ENCODE assay signal across 11 cellular contexts in the genomic region with DNA sequence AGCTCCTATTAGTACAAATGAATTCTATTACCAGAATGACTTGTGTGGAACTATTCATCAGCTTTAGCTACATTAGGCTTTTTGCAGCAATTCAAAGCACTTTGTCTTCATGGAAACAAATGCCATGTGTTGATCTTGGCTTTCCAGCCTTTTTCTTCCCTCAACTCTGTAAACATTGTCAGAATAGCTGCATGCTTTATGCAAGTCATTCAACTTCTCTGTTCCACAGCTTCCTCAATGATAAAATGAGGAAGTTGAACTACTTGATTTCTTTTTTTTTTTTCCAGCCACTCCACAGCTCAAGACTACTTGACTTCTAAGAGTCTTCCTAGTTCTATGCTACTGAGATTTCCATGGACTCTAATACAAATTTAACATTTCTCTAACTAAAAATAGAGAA. TPM values are rescaled to one million over a fixed set of nuclear protein-coding genes. Genes with fewer than 3 reads are reported as not detected.
DNase-seq lines count a peak whose midpoint lies in the region; ATAC-seq and TF ChIP-seq lines count a peak whose summit lies in the region.
"Had no signal": no experiment of that assay in that cellular context is flagged by ENCODE, and none has a peak within 500 bp of the region (broad histone marks: within the 10 kb centered on the region; RNA-seq: fewer than 3 reads in every experiment).

No MANE protein-coding gene starts in this region.

- no peaks in the 10 kb centered on the region for H3K9me3 ChIP-seq in stomach
- H3K9me3 ChIP-seq in sigmoid colon, result no peaks in the 10 kb centered on the region
- H3K9me3 ChIP-seq: tibial nerve had no signal

- no peak overlapping the region for H3K4me3 ChIP-seq in stomach
- H3K4me3 ChIP-seq in sigmoid colon, result no peak overlapping the region
- H3K4me3 ChIP-seq: tibial nerve had no signal

- TF ChIP-seq CTCF in VCaP (conservative IDR thresholded peaks at IDR 0.05) (no peak), stomach (IDR thresholded peaks at IDR 0.05) (no peak), sigmoid colon (IDR thresholded peaks at IDR 0.05) (no peak)

- ATAC-seq in HG02885 (IDR thresholded peaks at IDR 0.05; ENCODE audit: poor library complexity, unreplicated experiment), result no peak

- intact Hi-C loops in stomach (cut with DNase I; ENCODE audit: low total_unique reads), result no loop called here
- intact Hi-C loops in sigmoid colon (cut with DNase I), result no loop called here

- H3K27ac ChIP-seq in VCaP, result peak overlapping the region; percentile 77
- H3K27ac ChIP-seq in layer of hippocampus (ENCODE audit: low read depth, low read length), result peak overlapping the region; percentile 15
- H3K27ac ChIP-seq in stomach, result peak overlapping the region in 4 of 5 donors; percentile 20 to 72 (median 39)
- H3K27ac ChIP-seq in sigmoid colon, result peak overlapping the region in 1 of 4 donors; percentile 34

- no peaks in the 10 kb centered on the region for H3K27me3 ChIP-seq in layer of hippocampus (ENCODE audit: control insufficient read depth, insufficient read depth, low read length)
- H3K27me3 ChIP-seq in stomach, result no peaks in the 10 kb centered on the region
- no peaks in the 10 kb centered on the region for H3K27me3 ChIP-seq in sigmoid colon
- H3K27me3 ChIP-seq: tibial nerve had no signal

- peaks cover 10 to 63% (median 57%) of the 10 kb centered on the region in 4 donors for H3K36me3 ChIP-seq in stomach
- H3K36me3 ChIP-seq in sigmoid colon, result peaks cover 0 to 63% (median 19%) of the 10 kb centered on the region in 4 donors

- DNase-seq in Kasumi-1 (lab: John Stamatoyannopoulos, UW) (peak; percentile 35 to 58), stomach (no peak), nucleus accumbens (lab: John Stamatoyannopoulos, UW) (no peak), NCI-H2107 treated with DMSO at 0.1 percent for 48 hours (lab: John Stamatoyannopoulos, UW; ENCODE audit: unreplicated experiment) (no peak), sigmoid colon (no peak)
- DNase-seq: aorta, NCI-H526 had no signal

- TF ChIP-seq POLR2A in stomach (IDR thresholded peaks at IDR 0.05), result no peak
- TF ChIP-seq POLR2A in sigmoid colon (IDR thresholded peaks at IDR 0.05), result no peak

- H3K4me1 ChIP-seq in stomach (peaks cover 20 to 46% (median 34%) of the 10 kb centered on the region in 4 donors), sigmoid colon (peaks cover 0 to 14% (median 7%) of the 10 kb centered on the region in 4 donors)

- TF ChIP-seq EP300 in stomach (IDR thresholded peaks at IDR 0.05) (no peak), sigmoid colon (IDR thresholded peaks at IDR 0.05) (no peak)

RNA-seq across cellular contexts. Expression of a gene that starts 41.1 kb away (rescaled TPM):
- 100 to 1,000 TPM in 1 of 5 donors, 10 to 100 TPM in 4; 15.4 to 138 (median 35.4) TPM for total RNA-seq in stomach
- polyA plus RNA-seq in stomach, result 1 to 10 TPM; 3.8 to 7.1 (median 4.9) TPM
- 10 to 100 TPM; 14.1 to 18.3 (median 14.5) TPM for total RNA-seq in sigmoid colon
- polyA plus RNA-seq in sigmoid colon, result 1 to 10 TPM; 3.6 to 8.1 (median 3.9) TPM

RNA-seq across cellular contexts. Expression of a gene that starts 41.5 kb away (rescaled TPM):
- 100 to 1,000 TPM in 2 of 5 donors, 10 to 100 TPM in 2, not detected in 1; 28.7 to 169 (median 124) TPM for total RNA-seq in stomach
- 100 to 1,000 TPM; 250 to 375 (median 326) TPM for polyA plus RNA-seq in stomach
- 100 to 1,000 TPM in 3 of 4 donors, 10 to 100 TPM in 1; 37.3 to 152 (median 120) TPM for total RNA-seq in sigmoid colon
- 100 to 1,000 TPM; 296 to 703 (median 532) TPM for polyA plus RNA-seq in sigmoid colon

RNA-seq across cellular contexts. Expression of a gene that starts 43.0 kb away (rescaled TPM):
- total RNA-seq in stomach (10 to 100 TPM in 3 of 5 donors, 1 to 10 TPM in 2; 4.3 to 19.3 (median 13.4) TPM), sigmoid colon (10 to 100 TPM in 1 of 4 donors, 1 to 10 TPM in 3; 4.3 to 13.6 (median 8.0) TPM)
- polyA plus RNA-seq in stomach (1 to 10 TPM; 1.1 to 4.9 (median 2.4) TPM), sigmoid colon (1 to 10 TPM; 3.6 to 5.7 (median 4.6) TPM)

RNA-seq across cellular contexts. Expression of a gene that starts 52.0 kb away (rescaled TPM):
- total RNA-seq in stomach (10 to 100 TPM in 2 of 5 donors, 1 to 10 TPM in 2, not detected in 1; 1.4 to 14.0 (median 8.1) TPM), sigmoid colon (1 to 10 TPM; 2.0 to 8.6 (median 7.1) TPM)
- polyA plus RNA-seq in stomach (10 to 100 TPM; 12.5 to 28.4 (median 16.4) TPM), sigmoid colon (10 to 100 TPM in 2 of 3 donors, 1 to 10 TPM in 1; 9.6 to 24.0 (median 11.5) TPM)

RNA-seq across cellular contexts. Expression of a gene that starts 52.2 kb away (rescaled TPM):
- total RNA-seq in stomach, result 10 to 100 TPM in 1 of 5 donors, 1 to 10 TPM in 1, under 1 TPM in 1, not detected in 2; 0.55 to 14.2 (median 1.9) TPM
- 1 to 10 TPM; 1.7 to 3.3 (median 1.7) TPM for polyA plus RNA-seq in stomach
- 1 to 10 TPM in 3 of 4 donors, under 1 TPM in 1; 0.81 to 2.8 (median 1.7) TPM for total RNA-seq in sigmoid colon
- polyA plus RNA-seq in sigmoid colon, result 1 to 10 TPM; 2.1 to 4.2 (median 2.1) TPM

Comparison
In these comparisons a context has a peak if more than half of its experiments do, and no peak if none do; other contexts are left out.
1. DNase-seq: peak in Kasumi-1 (2 of 2); none in stomach (single experiment), nucleus accumbens (0 of 56), NCI-H2107 treated with DMSO at 0.1 percent for 48 hours (single experiment) and sigmoid colon (single experiment).